26 cellular contexts compared by ENCODE assay signal in the genomic region with DNA sequence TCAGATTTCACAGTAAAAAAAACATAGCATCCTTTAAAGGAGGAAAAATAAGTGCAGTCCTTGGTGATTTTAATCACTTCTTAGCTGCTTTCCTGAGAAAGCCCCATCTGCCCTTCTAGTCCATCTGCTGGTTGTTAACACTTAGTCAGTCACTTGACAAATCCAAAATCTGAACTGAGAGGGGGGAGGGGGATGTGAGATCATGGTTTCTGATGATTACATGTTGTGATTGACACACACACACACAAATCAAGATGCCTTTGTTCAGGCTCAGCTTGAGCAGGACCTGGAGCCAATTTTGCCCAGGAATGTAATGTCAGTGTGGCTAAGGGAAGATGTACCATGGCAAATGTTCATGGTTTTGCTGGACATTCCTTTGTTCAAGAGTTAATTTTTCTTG.
"Had no signal": no experiment of that assay in that cellular context is flagged by ENCODE, and none has a peak within 500 bp of the region (broad histone marks: within the 10 kb centered on the region; RNA-seq: fewer than 3 reads in every experiment).

No MANE protein-coding gene starts in this region.

- H3K27ac ChIP-seq: breast epithelium, epithelial cell of prostate, esophagus squamous epithelium, left ventricle myocardium inferior, thoracic aorta, VCaP had no signal

- H3K27me3 ChIP-seq: breast epithelium, esophagus squamous epithelium had no signal

- DNase-seq: activated CD4-positive, alpha-beta memory T cell treated with anti-CD3 and anti-CD28 coated beads for 36 hours; activated CD4-positive, alpha-beta T cell treated with anti-CD3 and anti-CD28 coated beads for 48 hours; activated CD8-positive, alpha-beta memory T cell treated with anti-CD3 and anti-CD28 coated beads, Interleukin-2, amount 50 U/mL, for 48 hours; activated naive CD8-positive, alpha-beta T cell treated with anti-CD3 and anti-CD28 coated beads, Interleukin-2, amount 50 U/mL, for 24 hours; activated T-cell treated with anti-CD3 and anti-CD28 coated beads, Interleukin-2, amount 50 U/mL, for 24 hours; central memory CD4-positive, alpha-beta T cell; effector CD8-positive, alpha-beta T cell; esophagus squamous epithelium; foreskin melanocyte; left ventricle myocardium inferior; mucosa of descending colon; posterior cingulate gyrus; right cardiac atrium; stimulated activated CD4-positive, alpha-beta T cell treated with anti-CD3 and anti-CD28 coated beads, Interleukin-12 subunit alpha, Interleukin-12 subunit beta, amount 100 ng/mL, for 4 hours; stimulated activated CD4-positive, alpha-beta T cell treated with anti-CD3 and anti-CD28 coated beads, Interleukin-4, amount 100 ng/mL, for 1 hour; stimulated activated naive CD8-positive, alpha-beta T cell treated with anti-CD3 and anti-CD28 coated beads, Interleukin-15, Interleukin-2, amounts not matched to agents 100 U/mL and 50 U/mL, for 24 hours; trophoblast cell had no signal

- H3K9me3 Mint-ChIP-seq: activated CD4-positive, alpha-beta memory T cell treated with anti-CD3 and anti-CD28 coated beads for 36 hours; activated naive CD4-positive, alpha-beta T cell treated with anti-CD3 and anti-CD28 coated beads, Interleukin-2, amount 50 U/mL, for 24 hours; activated naive CD8-positive, alpha-beta T cell treated with anti-CD3 and anti-CD28 coated beads, Interleukin-2, amount 50 U/mL, for 24 hours; activated T-cell treated with anti-CD3 and anti-CD28 coated beads, Interleukin-2, amount 50 U/mL, for 24 hours; activated T-helper 17 cell treated with anti-CD3 and anti-CD28 coated beads, Interleukin-2, amount 50 U/mL, for 72 hours had no signal

- H3K27me3 Mint-ChIP-seq: activated CD4-positive, alpha-beta memory T cell treated with anti-CD3 and anti-CD28 coated beads for 36 hours; activated naive CD4-positive, alpha-beta T cell treated with anti-CD3 and anti-CD28 coated beads, Interleukin-2, amount 50 U/mL, for 24 hours; activated naive CD8-positive, alpha-beta T cell treated with anti-CD3 and anti-CD28 coated beads, Interleukin-2, amount 50 U/mL, for 24 hours; activated T-cell treated with anti-CD3 and anti-CD28 coated beads, Interleukin-2, amount 50 U/mL, for 24 hours; activated T-helper 17 cell treated with anti-CD3 and anti-CD28 coated beads, Interleukin-2, amount 50 U/mL, for 72 hours; natural killer cell treated with Interleukin-12 subunit alpha and Interleukin-12 subunit beta and Interleukin-15 and Interleukin-18, amount 100 ng/mL, for 72 hours had no signal

- ATAC-seq: activated CD4-positive, CD25-positive, alpha-beta regulatory T cell treated with anti-CD3 and anti-CD28 coated beads, Interleukin-2, amount 50 U/mL, for 24 hours; activated naive CD8-positive, alpha-beta T cell treated with anti-CD3 and anti-CD28 coated beads, Interleukin-2, amount 50 U/mL, for 24 hours; activated T-helper 17 cell treated with anti-CD3 and anti-CD28 coated beads, Interleukin-2, amount 50 U/mL, for 72 hours; mucosa of descending colon; natural killer cell treated with Interleukin-12 subunit alpha and Interleukin-12 subunit beta and Interleukin-15 and Interleukin-18, amount 100 ng/mL, for 72 hours; right cardiac atrium; stimulated activated naive CD8-positive, alpha-beta T cell treated with anti-CD3 and anti-CD28 coated beads, Interleukin-15, Interleukin-2, amounts not matched to agents 100 U/mL and 50 U/mL, for 24 hours had no signal

- H3K9me3 ChIP-seq: breast epithelium, esophagus squamous epithelium, mucosa of descending colon, thoracic aorta had no signal

- H3K27ac Mint-ChIP-seq: activated CD4-positive, alpha-beta memory T cell treated with anti-CD3 and anti-CD28 coated beads for 36 hours; activated naive CD4-positive, alpha-beta T cell treated with anti-CD3 and anti-CD28 coated beads, Interleukin-2, amount 50 U/mL, for 24 hours; activated naive CD8-positive, alpha-beta T cell treated with anti-CD3 and anti-CD28 coated beads, Interleukin-2, amount 50 U/mL, for 24 hours; activated T-cell treated with anti-CD3 and anti-CD28 coated beads, Interleukin-2, amount 50 U/mL, for 24 hours; activated T-helper 17 cell treated with anti-CD3 and anti-CD28 coated beads, Interleukin-2, amount 50 U/mL, for 72 hours; natural killer cell treated with Interleukin-12 subunit alpha and Interleukin-12 subunit beta and Interleukin-15 and Interleukin-18, amount 100 ng/mL, for 72 hours had no signal

- H3K4me3 Mint-ChIP-seq: activated CD4-positive, alpha-beta memory T cell treated with anti-CD3 and anti-CD28 coated beads for 36 hours; activated naive CD4-positive, alpha-beta T cell treated with anti-CD3 and anti-CD28 coated beads, Interleukin-2, amount 50 U/mL, for 24 hours; activated naive CD8-positive, alpha-beta T cell treated with anti-CD3 and anti-CD28 coated beads, Interleukin-2, amount 50 U/mL, for 24 hours; activated T-cell treated with anti-CD3 and anti-CD28 coated beads, Interleukin-2, amount 50 U/mL, for 24 hours; activated T-helper 17 cell treated with anti-CD3 and anti-CD28 coated beads, Interleukin-2, amount 50 U/mL, for 72 hours; natural killer cell treated with Interleukin-12 subunit alpha and Interleukin-12 subunit beta and Interleukin-15 and Interleukin-18, amount 100 ng/mL, for 72 hours had no signal

- H3K36me3 ChIP-seq: breast epithelium, esophagus squamous epithelium, left ventricle myocardium inferior, thoracic aorta had no signal

- H3K36me3 Mint-ChIP-seq: activated CD4-positive, alpha-beta memory T cell treated with anti-CD3 and anti-CD28 coated beads for 36 hours; activated naive CD4-positive, alpha-beta T cell treated with anti-CD3 and anti-CD28 coated beads, Interleukin-2, amount 50 U/mL, for 24 hours; natural killer cell treated with Interleukin-12 subunit alpha and Interleukin-12 subunit beta and Interleukin-15 and Interleukin-18, amount 100 ng/mL, for 72 hours had no signal

- H3K4me1 Mint-ChIP-seq: activated naive CD4-positive, alpha-beta T cell treated with anti-CD3 and anti-CD28 coated beads, Interleukin-2, amount 50 U/mL, for 24 hours; activated naive CD8-positive, alpha-beta T cell treated with anti-CD3 and anti-CD28 coated beads, Interleukin-2, amount 50 U/mL, for 24 hours; activated T-helper 17 cell treated with anti-CD3 and anti-CD28 coated beads, Interleukin-2, amount 50 U/mL, for 72 hours had no signal

- H3K4me3 ChIP-seq: breast epithelium, esophagus squamous epithelium, left ventricle myocardium inferior, lung, mucosa of descending colon, thoracic aorta had no signal

- H3K4me1 ChIP-seq: breast epithelium, esophagus squamous epithelium, left ventricle myocardium inferior had no signal
